Comparison of ENCODE assay signal across 9 cellular contexts in genomic region chr5:140219068-140219971, GRCh38. TPM values are rescaled to one million over a fixed set of nuclear protein-coding genes. Genes with fewer than 3 reads are reported as not detected.
A peak's percentile ranks its signal among the peaks of the same experiment; 100 is the strongest.
DNase-seq lines count a peak whose midpoint lies in the region; ATAC-seq and TF ChIP-seq lines count a peak whose summit lies in the region.
"Had no signal": no experiment of that assay in that cellular context is flagged by ENCODE, and none has a peak within 500 bp of the region (broad histone marks: within the 10 kb centered on the region; RNA-seq: fewer than 3 reads in every experiment).

No MANE protein-coding gene starts in this region.

- TF ChIP-seq POLR2A in adrenal gland (IDR thresholded peaks at IDR 0.05): peak in 1 of 2 donors; percentile 16

- ATAC-seq in left lung: peak; percentile 44
- ATAC-seq in activated CD8-positive, alpha-beta T cell treated with anti-CD3 and anti-CD28 coated beads, Interleukin-2, amount 10 ng/mL, durations not matched to agents 7 days and 5 days: no peak
- no peak for ATAC-seq in GM21786 (IDR thresholded peaks at IDR 0.05; ENCODE audit: unreplicated experiment)

- H3K4me1 Mint-ChIP-seq in HFFc6 (ENCODE audit: low read depth): peaks cover 56% of the 10 kb centered on the region
- peaks cover 35% of the 10 kb centered on the region for H3K4me1 Mint-ChIP-seq in activated CD8-positive, alpha-beta T cell treated with anti-CD3 and anti-CD28 coated beads, Interleukin-2, amount 10 ng/mL, durations not matched to agents 7 days and 5 days (ENCODE audit: low read depth)
- peaks cover 29% of the 10 kb centered on the region for H3K4me1 Mint-ChIP-seq in activated naive CD4-positive, alpha-beta T cell treated with anti-CD3 and anti-CD28 coated beads for 36 hours (ENCODE audit: low read depth)

- H3K27me3 Mint-ChIP-seq in HFFc6 (ENCODE audit: insufficient read depth): no peaks in the 10 kb centered on the region
- no peaks in the 10 kb centered on the region for H3K27me3 Mint-ChIP-seq in activated CD8-positive, alpha-beta T cell treated with anti-CD3 and anti-CD28 coated beads, Interleukin-2, amount 10 ng/mL, durations not matched to agents 7 days and 5 days (ENCODE audit: low read depth)
- no peaks in the 10 kb centered on the region for H3K27me3 Mint-ChIP-seq in activated naive CD4-positive, alpha-beta T cell treated with anti-CD3 and anti-CD28 coated beads for 36 hours (ENCODE audit: low read depth)
- H3K27me3 Mint-ChIP-seq: activated CD4-positive, alpha-beta T cell treated with anti-CD3 and anti-CD28 coated beads, Interleukin-2, amount 10 ng/mL, durations not matched to agents 24 days and 14 days had no signal

- H3K36me3 Mint-ChIP-seq in HFFc6 (ENCODE audit: low read depth): peaks cover 4% of the 10 kb centered on the region; the same call in 1 of the 2 replicates
- no peaks in the 10 kb centered on the region for H3K36me3 Mint-ChIP-seq in activated CD8-positive, alpha-beta T cell treated with anti-CD3 and anti-CD28 coated beads, Interleukin-2, amount 10 ng/mL, durations not matched to agents 7 days and 5 days (ENCODE audit: low read depth)
- no peaks in the 10 kb centered on the region for H3K36me3 Mint-ChIP-seq in activated naive CD4-positive, alpha-beta T cell treated with anti-CD3 and anti-CD28 coated beads for 36 hours (ENCODE audit: low read depth)

- WGBS in adrenal gland, 4 donors: 45 to 54% (median 49%) methylated on average over 9 of the region's 9 CpGs

- POLR2A ChIA-PET in activated CD8-positive, alpha-beta T cell treated with anti-CD3 and anti-CD28 coated beads, Interleukin-2, amount 10 ng/mL, durations not matched to agents 7 days and 5 days (lab: Charles Lee): no interaction called here

- intact Hi-C loops in adrenal gland (cut with DNase I) (no loop called here), left lung (cut with DNase I) (no loop called here)
- intact Hi-C loops in activated naive CD4-positive, alpha-beta T cell treated with anti-CD3 and anti-CD28 coated beads for 36 hours (cut with micrococcal nuclease): no loop called here

- H3K9me3 ChIP-seq in adrenal gland (replicated peaks in 1 of 3): no peaks in the 10 kb centered on the region
- H3K9me3 ChIP-seq in left lung: no peaks in the 10 kb centered on the region

- H3K36me3 ChIP-seq in adrenal gland (replicated peaks in 1 of 2) (no peaks in the 10 kb centered on the region), left lung (no peaks in the 10 kb centered on the region)

- no peak for TF ChIP-seq CTCF in AG10803 (conservative IDR thresholded peaks at IDR 0.05; ENCODE audit: low read length)
- TF ChIP-seq CTCF in HFFc6 (IDR thresholded peaks at IDR 0.05): no peak
- no peak for TF ChIP-seq CTCF in adrenal gland (IDR thresholded peaks at IDR 0.05)
- TF ChIP-seq CTCF in left lung (IDR thresholded peaks at IDR 0.05): no peak

- DNase-seq in AG10803 (ENCODE audit: low read depth) (peak; percentile 37), HFFc6 (no peak), adrenal gland (peak in 5 of 7 donors; percentile 55 to 82 (median 64)), left lung (no peak), ureter (ENCODE audit: low spot score) (no peak)
- DNase-seq in activated CD8-positive, alpha-beta T cell treated with anti-CD3 and anti-CD28 coated beads, Interleukin-2, amount 10 ng/mL, durations not matched to agents 7 days and 5 days: no peak
- no peak for DNase-seq in activated naive CD4-positive, alpha-beta T cell treated with anti-CD3 and anti-CD28 coated beads for 36 hours

- CTCF ChIA-PET in activated CD8-positive, alpha-beta T cell treated with anti-CD3 and anti-CD28 coated beads, Interleukin-2, amount 10 ng/mL, durations not matched to agents 7 days and 5 days (lab: Charles Lee): interaction anchor here (0.9 to 1.0 kb wide), 2 partner anchors 13 to 17 kb away, joined by 3 to 4 read pairs; no protein-coding TSS in a partner anchor
- CTCF ChIA-PET in activated naive CD4-positive, alpha-beta T cell treated with anti-CD3 and anti-CD28 coated beads for 36 hours (lab: Charles Lee): interaction anchor here (0.6 kb wide), 1 partner anchor 131 kb away, joined by 5 read pairs; no protein-coding TSS in a partner anchor

- H3K4me3 ChIP-seq in AG10803 (ENCODE audit: low read length): no peak overlapping the region
- H3K4me3 ChIP-seq in adrenal gland: no peak overlapping the region
- no peak overlapping the region for H3K4me3 ChIP-seq in left lung

- peaks cover 61 to 88% of the 10 kb centered on the region in 2 donors for H3K4me1 ChIP-seq in adrenal gland (replicated peaks in 1 of 2)
- peaks cover 19 to 87% of the 10 kb centered on the region in 2 donors for H3K4me1 ChIP-seq in left lung

- no peaks in the 10 kb centered on the region for H3K9me3 Mint-ChIP-seq in HFFc6
- no peaks in the 10 kb centered on the region for H3K9me3 Mint-ChIP-seq in activated CD8-positive, alpha-beta T cell treated with anti-CD3 and anti-CD28 coated beads, Interleukin-2, amount 10 ng/mL, durations not matched to agents 7 days and 5 days (ENCODE audit: insufficient read depth)
- H3K9me3 Mint-ChIP-seq in activated naive CD4-positive, alpha-beta T cell treated with anti-CD3 and anti-CD28 coated beads for 36 hours: no peaks in the 10 kb centered on the region

- H3K27ac Mint-ChIP-seq in HFFc6: peak overlapping the region; percentile 85
- H3K27ac Mint-ChIP-seq in activated CD8-positive, alpha-beta T cell treated with anti-CD3 and anti-CD28 coated beads, Interleukin-2, amount 10 ng/mL, durations not matched to agents 7 days and 5 days: no peak overlapping the region
- H3K27ac Mint-ChIP-seq in activated naive CD4-positive, alpha-beta T cell treated with anti-CD3 and anti-CD28 coated beads for 36 hours: no peak overlapping the region
- H3K27ac Mint-ChIP-seq: activated CD4-positive, alpha-beta T cell treated with anti-CD3 and anti-CD28 coated beads, Interleukin-2, amount 10 ng/mL, durations not matched to agents 24 days and 14 days had no signal

- H3K27me3 ChIP-seq in adrenal gland (no peaks in the 10 kb centered on the region), left lung (no peaks in the 10 kb centered on the region)

- no peak overlapping the region for H3K4me3 Mint-ChIP-seq in HFFc6
- no peak overlapping the region for H3K4me3 Mint-ChIP-seq in activated CD8-positive, alpha-beta T cell treated with anti-CD3 and anti-CD28 coated beads, Interleukin-2, amount 10 ng/mL, durations not matched to agents 7 days and 5 days
- no peak overlapping the region for H3K4me3 Mint-ChIP-seq in activated naive CD4-positive, alpha-beta T cell treated with anti-CD3 and anti-CD28 coated beads for 36 hours
- H3K4me3 Mint-ChIP-seq: activated CD4-positive, alpha-beta T cell treated with anti-CD3 and anti-CD28 coated beads, Interleukin-2, amount 10 ng/mL, durations not matched to agents 24 days and 14 days had no signal

- H3K27ac ChIP-seq in adrenal gland (peak overlapping the region; percentile 26 to 87 (median 83)), left lung (peak overlapping the region in 1 of 2 donors; percentile 20)

RNA-seq across cellular contexts. Expression of gene CYSTM1, which starts 44.3 kb away (rescaled TPM):
- 10 to 100 TPM; 11.6 to 16.7 (median 12.5) TPM for total RNA-seq in HFFc6 (2021; fragmentation: NEBNext Ultra II Directional; extraction: Animal tissue kit (Norgen Biotek cat#: 25700))
- 100 to 1,000 TPM; 145 to 605 (median 189) TPM for total RNA-seq in adrenal gland
- 100 to 1,000 TPM; 126 to 188 (median 152) TPM for polyA plus RNA-seq in adrenal gland
- total RNA-seq in left lung: 10 to 100 TPM; 85.2 to 90.4 TPM
- 10 to 100 TPM; 10.5 to 12.2 TPM for total RNA-seq in activated CD8-positive, alpha-beta T cell treated with anti-CD3 and anti-CD28 coated beads, Interleukin-2, amount 10 ng/mL, durations not matched to agents 7 days and 5 days
- 99.1 TPM for total RNA-seq in ureter
- 10 to 100 TPM; 22.3 to 25.1 TPM for total RNA-seq in activated naive CD4-positive, alpha-beta T cell treated with anti-CD3 and anti-CD28 coated beads for 36 hours

Comparison
In these comparisons a context has a peak if more than half of its experiments do, and no peak if none do; other contexts are left out.
1. DNase-seq: peak in AG10803 (single experiment) and adrenal gland (5 of 7); none in HFFc6 (single experiment), left lung (0 of 2), activated CD8-positive, alpha-beta T cell treated with anti-CD3 and anti-CD28 coated beads, Interleukin-2, amount 10 ng/mL, durations not matched to agents 7 days and 5 days (single experiment), ureter (single experiment) and activated naive CD4-positive, alpha-beta T cell treated with anti-CD3 and anti-CD28 coated beads for 36 hours (single experiment).